15 cellular contexts compared by ENCODE assay signal in the genomic region with DNA sequence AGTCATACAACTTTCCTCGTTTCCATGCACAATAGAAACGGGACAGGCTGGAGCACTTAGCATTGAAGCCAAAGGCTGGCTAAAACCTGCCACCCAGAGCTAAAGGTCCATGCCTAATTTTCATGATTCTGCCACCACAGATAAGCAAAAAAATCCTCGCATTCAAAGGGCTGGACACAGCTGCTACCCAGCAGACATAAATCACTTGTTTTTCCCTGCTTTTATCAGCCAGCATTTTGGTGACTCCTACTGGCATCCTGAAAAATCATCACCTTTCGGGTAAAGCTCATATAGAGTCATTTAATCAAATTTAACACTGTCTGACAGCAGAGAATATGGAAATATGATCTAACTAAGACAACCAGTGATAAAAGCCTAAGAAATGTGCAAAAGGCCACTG. TPM values are rescaled to one million over a fixed set of nuclear protein-coding genes. Genes with fewer than 3 reads are reported as not detected.
DNase-seq lines count a peak whose midpoint lies in the region; ATAC-seq and TF ChIP-seq lines count a peak whose summit lies in the region.
"Had no signal": no experiment of that assay in that cellular context is flagged by ENCODE, and none has a peak within 500 bp of the region (broad histone marks: within the 10 kb centered on the region; RNA-seq: fewer than 3 reads in every experiment).

No MANE protein-coding gene starts in this region.

- DNase-seq in Caco-2 (peak in 1 of 2 experiments; percentile 25), astrocyte of the hippocampus (ENCODE audit: low read depth, low spot score) (peak; percentile 31), left lobe of liver (ENCODE audit: low spot score) (peak; percentile 52), endothelial cell (ENCODE audit: low spot score) (no peak), NCI-H748 (lab: John Stamatoyannopoulos, UW; ENCODE audit: unreplicated experiment) (no peak), occipital lobe (lab: John Stamatoyannopoulos, UW) (no peak)
- DNase-seq: activated CD4-positive, alpha-beta memory T cell treated with anti-CD3 and anti-CD28 coated beads for 36 hours; activated naive CD4-positive, alpha-beta T cell treated with Interleukin-2 at 50 U/mL for 16 hours; effector CD4-positive, alpha-beta T cell; MM.1S; NCI-H748 treated with DMSO at 0.1 percent for 48 hours; T-helper 2 cell; uterus had no signal

- no peaks in the 10 kb centered on the region for H3K9me3 ChIP-seq in Caco-2
- H3K9me3 ChIP-seq: uterus had no signal

- peaks cover 9% of the 10 kb centered on the region; the same call in 1 of the 2 replicates for H3K4me1 ChIP-seq in Caco-2
- H3K4me1 ChIP-seq: uterus had no signal

- H3K27ac Mint-ChIP-seq in Caco-2 (ENCODE audit: unreplicated experiment) (no peak overlapping the region), endothelial cell (ENCODE audit: unreplicated experiment) (no peak overlapping the region)
- H3K27ac Mint-ChIP-seq: activated CD4-positive, alpha-beta memory T cell treated with anti-CD3 and anti-CD28 coated beads for 36 hours had no signal

- H3K36me3 Mint-ChIP-seq in Caco-2 (ENCODE audit: insufficient read depth, unreplicated experiment) (peaks cover 12% of the 10 kb centered on the region), endothelial cell (ENCODE audit: low read depth, unreplicated experiment) (peaks cover 4% of the 10 kb centered on the region)

- CTCF ChIA-PET in Caco-2 (lab: Charles Lee) = interaction anchor here (0.6 to 2.5 kb wide), 11 partner anchors 10 to 247 kb away, joined by 3 to 14 read pairs (median 5); a partner anchor contains a TSS

- no peaks in the 10 kb centered on the region for H3K27me3 ChIP-seq in Caco-2 (replicated peaks; ENCODE audit: control insufficient read depth, insufficient read depth, low read length)
- H3K27me3 ChIP-seq: uterus had no signal

- intact Hi-C loops in Caco-2 (cut with micrococcal nuclease; ENCODE audit: unreplicated experiment) = loop anchor here (1.0 to 2.0 kb wide), 2 partner anchors 33 to 56 kb away; no protein-coding TSS in a partner anchor

- BruUV-seq in Caco-2 (replicated peaks; lab: Mats Ljungman, UMichigan) = no TSS peak

- no peak for TF ChIP-seq EP300 in Ishikawa (IDR thresholded peaks at IDR 0.05; ENCODE audit: borderline replicate concordance)

- TF ChIP-seq RAD21 in Ishikawa (IDR thresholded peaks at IDR 0.05; ENCODE audit: low read depth) = peak; percentile 37

- TF ChIP-seq CTCF in Caco-2 (IDR thresholded peaks at IDR 0.05; ENCODE audit: insufficient read depth in 1 of 2, low read depth in 1 of 2, low read length in 1 of 2, severe bottlenecking in 1 of 2, unreplicated experiment in 1 of 2) = peak; percentile 24 to 42
- no peak for TF ChIP-seq CTCF in endothelial cell (IDR thresholded peaks at IDR 0.05; ENCODE audit: unreplicated experiment)

- H3K27me3 Mint-ChIP-seq in Caco-2 (ENCODE audit: insufficient read depth, unreplicated experiment) (no peaks in the 10 kb centered on the region), endothelial cell (ENCODE audit: unreplicated experiment) (no peaks in the 10 kb centered on the region)
- H3K27me3 Mint-ChIP-seq: activated CD4-positive, alpha-beta memory T cell treated with anti-CD3 and anti-CD28 coated beads for 36 hours had no signal

- no peak overlapping the region for H3K4me3 ChIP-seq in Caco-2 (ENCODE audit: low read depth, low read length)
- H3K4me3 ChIP-seq: uterus had no signal

- ATAC-seq in left lobe of liver (peak; percentile 85), GM18870 (IDR thresholded peaks at IDR 0.05; ENCODE audit: unreplicated experiment) (no peak)

- H3K36me3 ChIP-seq in Caco-2 (ENCODE audit: control insufficient read depth, insufficient read depth, low read length) = peaks cover 4% of the 10 kb centered on the region; the same call in 1 of the 2 replicates
- H3K36me3 ChIP-seq: uterus had no signal

- POLR2A ChIA-PET in Caco-2 (lab: Charles Lee) = interaction anchor here (0.5 to 1.0 kb wide), 2 partner anchors 68 to 230 kb away, joined by 3 to 4 read pairs; a partner anchor contains a TSS

- peaks cover 11% of the 10 kb centered on the region for H3K4me1 Mint-ChIP-seq in Caco-2 (ENCODE audit: low read depth, unreplicated experiment)
- H3K4me1 Mint-ChIP-seq in endothelial cell (ENCODE audit: unreplicated experiment) = no peaks in the 10 kb centered on the region

- H3K4me3 Mint-ChIP-seq in Caco-2 (ENCODE audit: unreplicated experiment) = no peak overlapping the region
- H3K4me3 Mint-ChIP-seq in endothelial cell (ENCODE audit: unreplicated experiment) = no peak overlapping the region
- H3K4me3 Mint-ChIP-seq: activated CD4-positive, alpha-beta memory T cell treated with anti-CD3 and anti-CD28 coated beads for 36 hours had no signal

- H3K9me3 Mint-ChIP-seq in Caco-2 (ENCODE audit: unreplicated experiment) = no peaks in the 10 kb centered on the region
- H3K9me3 Mint-ChIP-seq in endothelial cell (ENCODE audit: unreplicated experiment) = no peaks in the 10 kb centered on the region
- H3K9me3 Mint-ChIP-seq: activated CD4-positive, alpha-beta memory T cell treated with anti-CD3 and anti-CD28 coated beads for 36 hours had no signal

TF ChIP-seq in Ishikawa, 13 proteins besides CTCF, POLR2A, EP300 and RAD21:
- TF ChIP-seq NFIC (IDR thresholded peaks at IDR 0.05) (no peak), TEAD4 (IDR thresholded peaks at IDR 0.05) (no peak), YY1 (IDR thresholded peaks at IDR 0.05; ENCODE audit: low read depth) (no peak), TCF12 (IDR thresholded peaks at IDR 0.05; ENCODE audit: low read depth) (no peak), FOXM1 (IDR thresholded peaks at IDR 0.05; ENCODE audit: borderline replicate concordance, low read depth) (no peak), EGR1 (IDR thresholded peaks at IDR 0.05) (no peak), CEBPB (IDR thresholded peaks at IDR 0.05) (no peak), CREB1 (IDR thresholded peaks at IDR 0.05; ENCODE audit: low read depth) (no peak), ZBTB7A (IDR thresholded peaks at IDR 0.05; ENCODE audit: low read depth) (no peak), TAF1 (IDR thresholded peaks at IDR 0.05; ENCODE audit: low read depth) (no peak)
- TF ChIP-seq, protein P1, sequence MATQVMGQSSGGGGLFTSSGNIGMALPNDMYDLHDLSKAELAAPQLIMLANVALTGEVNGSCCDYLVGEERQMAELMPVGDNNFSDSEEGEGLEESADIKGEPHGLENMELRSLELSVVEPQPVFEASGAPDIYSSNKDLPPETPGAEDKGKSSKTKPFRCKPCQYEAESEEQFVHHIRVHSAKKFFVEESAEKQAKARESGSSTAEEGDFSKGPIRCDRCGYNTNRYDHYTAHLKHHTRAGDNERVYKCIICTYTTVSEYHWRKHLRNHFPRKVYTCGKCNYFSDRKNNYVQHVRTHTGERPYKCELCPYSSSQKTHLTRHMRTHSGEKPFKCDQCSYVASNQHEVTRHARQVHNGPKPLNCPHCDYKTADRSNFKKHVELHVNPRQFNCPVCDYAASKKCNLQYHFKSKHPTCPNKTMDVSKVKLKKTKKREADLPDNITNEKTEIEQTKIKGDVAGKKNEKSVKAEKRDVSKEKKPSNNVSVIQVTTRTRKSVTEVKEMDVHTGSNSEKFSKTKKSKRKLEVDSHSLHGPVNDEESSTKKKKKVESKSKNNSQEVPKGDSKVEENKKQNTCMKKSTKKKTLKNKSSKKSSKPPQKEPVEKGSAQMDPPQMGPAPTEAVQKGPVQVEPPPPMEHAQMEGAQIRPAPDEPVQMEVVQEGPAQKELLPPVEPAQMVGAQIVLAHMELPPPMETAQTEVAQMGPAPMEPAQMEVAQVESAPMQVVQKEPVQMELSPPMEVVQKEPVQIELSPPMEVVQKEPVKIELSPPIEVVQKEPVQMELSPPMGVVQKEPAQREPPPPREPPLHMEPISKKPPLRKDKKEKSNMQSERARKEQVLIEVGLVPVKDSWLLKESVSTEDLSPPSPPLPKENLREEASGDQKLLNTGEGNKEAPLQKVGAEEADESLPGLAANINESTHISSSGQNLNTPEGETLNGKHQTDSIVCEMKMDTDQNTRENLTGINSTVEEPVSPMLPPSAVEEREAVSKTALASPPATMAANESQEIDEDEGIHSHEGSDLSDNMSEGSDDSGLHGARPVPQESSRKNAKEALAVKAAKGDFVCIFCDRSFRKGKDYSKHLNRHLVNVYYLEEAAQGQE (IDR thresholded peaks at IDR 0.05; ENCODE audit: low read depth) = no peak
- TF ChIP-seq, protein P2, sequence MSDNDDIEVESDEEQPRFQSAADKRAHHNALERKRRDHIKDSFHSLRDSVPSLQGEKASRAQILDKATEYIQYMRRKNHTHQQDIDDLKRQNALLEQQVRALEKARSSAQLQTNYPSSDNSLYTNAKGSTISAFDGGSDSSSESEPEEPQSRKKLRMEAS (IDR thresholded peaks at IDR 0.05) = no peak
- TF ChIP-seq, protein P3, sequence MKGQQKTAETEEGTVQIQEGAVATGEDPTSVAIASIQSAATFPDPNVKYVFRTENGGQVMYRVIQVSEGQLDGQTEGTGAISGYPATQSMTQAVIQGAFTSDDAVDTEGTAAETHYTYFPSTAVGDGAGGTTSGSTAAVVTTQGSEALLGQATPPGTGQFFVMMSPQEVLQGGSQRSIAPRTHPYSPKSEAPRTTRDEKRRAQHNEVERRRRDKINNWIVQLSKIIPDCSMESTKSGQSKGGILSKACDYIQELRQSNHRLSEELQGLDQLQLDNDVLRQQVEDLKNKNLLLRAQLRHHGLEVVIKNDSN (IDR thresholded peaks at IDR 0.05) = no peak

RNA-seq across cellular contexts. Expression of a gene that starts 37.9 kb away (rescaled TPM):
- total RNA-seq in Caco-2 (2022) (55.3 and 57.4 TPM in 2 replicates), left lobe of liver (15.0 TPM), endothelial cell (ENCODE audit: unreplicated experiment) (35.8 TPM), occipital lobe (95.6 TPM)

RNA-seq across cellular contexts. Expression of a gene that starts 45.4 kb away (rescaled TPM):
- 4.3 and 4.7 TPM in 2 replicates for total RNA-seq in Caco-2 (2022)
- 0.70 TPM for total RNA-seq in left lobe of liver
- total RNA-seq in endothelial cell (ENCODE audit: unreplicated experiment) = 1.4 TPM
- 12.8 TPM for total RNA-seq in occipital lobe

RNA-seq across cellular contexts. Expression of a gene that starts 45.8 kb away (rescaled TPM):
- total RNA-seq in Caco-2 (2022) (69.8 and 71.4 TPM in 2 replicates), left lobe of liver (12.5 TPM), endothelial cell (ENCODE audit: unreplicated experiment) (35.6 TPM), occipital lobe (6.9 TPM)

Comparison
In these comparisons a context has a peak if more than half of its experiments do, and no peak if none do; other contexts are left out.
1. DNase-seq: peak in astrocyte of the hippocampus (single experiment) and left lobe of liver (single experiment); none in endothelial cell (single experiment), NCI-H748 (single experiment) and occipital lobe (single experiment).